8 cellular contexts compared by ENCODE assay signal in genomic region chr6:159691963-159692287, GRCh38. TPM values are rescaled to one million over a fixed set of nuclear protein-coding genes. Genes with fewer than 3 reads are reported as not detected.
A peak's percentile ranks its signal among the peaks of the same experiment; 100 is the strongest.
DNase-seq lines count a peak whose midpoint lies in the region; ATAC-seq, FAIRE-seq and TF ChIP-seq lines count a peak whose summit lies in the region.

No MANE protein-coding gene starts in this region.

- peak; percentile 44 for DNase-seq in activated T-cell treated with anti-CD3 and anti-CD28 coated beads, Interleukin-2, amount 50 U/mL, for 24 hours
- DNase-seq in activated T-cell treated with anti-CD3 and anti-CD28 coated beads, Interleukin-2, amount 50 U/mL, for 1 hour = no peak
- DNase-seq in keratinocyte (ENCODE audit: low read depth, low spot score) (no peak), testis (no peak), NOMO-1 treated with dmso at 0.1 percent for 144 hours (lab: John Stamatoyannopoulos, UW; ENCODE audit: unreplicated experiment) (no peak)

- no peak overlapping the region for H2AFZ ChIP-seq in keratinocyte (ENCODE audit: control insufficient read depth, low read length)

- H3K9me3 Mint-ChIP-seq in activated T-cell treated with anti-CD3 and anti-CD28 coated beads, Interleukin-2, amount 50 U/mL, for 24 hours = no peaks in the 10 kb centered on the region
- no peaks in the 10 kb centered on the region for H3K9me3 Mint-ChIP-seq in activated naive CD8-positive, alpha-beta T cell (ENCODE audit: low read depth)

- H3K27ac ChIP-seq in keratinocyte (ENCODE audit: control insufficient read depth, insufficient read depth, low read length) (peak overlapping the region; percentile 85), testis (peak overlapping the region; percentile 93 to 98)

- dilution Hi-C loops in keratinocyte (cut with MboI; ENCODE audit: extremely low pct_ligation_motif_present, low sequenced_read_pairs) = no loop called here

- peak overlapping the region; percentile 94 for H3K4me2 ChIP-seq in keratinocyte (ENCODE audit: control insufficient read depth, extremely low read depth, insufficient read depth, low read depth, low read length)

- no peak for TF ChIP-seq CTCF in keratinocyte (optimal IDR thresholded peaks at IDR 0.05 in 1 of 3, IDR thresholded peaks at IDR 0.05 in 1 of 3, conservative IDR thresholded peaks at IDR 0.05 in 1 of 3; ENCODE audit: extremely low read depth in 1 of 3, insufficient read depth in 2 of 3, low read length in 3 of 3)
- no peak for TF ChIP-seq CTCF in testis (IDR thresholded peaks at IDR 0.05)

- FAIRE-seq in keratinocyte (lab: Jason Lieb, UNC) = no peak

- TF ChIP-seq POLR2A in testis (IDR thresholded peaks at IDR 0.05) = no peak

- WGBS in testis, 2 donors = 0 to 25% methylated on average over 3 to 7 of the region's 7 CpGs

- H3K36me3 ChIP-seq in keratinocyte (ENCODE audit: control insufficient read depth in 2 of 2, extremely low read depth in 1 of 2, insufficient read depth in 2 of 2, low read length in 2 of 2) (peaks cover 1 to 12% of the 10 kb centered on the region in 2 experiments), testis (ENCODE audit: low read depth, missing control alignments) (no peaks in the 10 kb centered on the region)

- H3K9me3 ChIP-seq in keratinocyte (ENCODE audit: control insufficient read depth, low read depth, low read length) (no peaks in the 10 kb centered on the region), testis (no peaks in the 10 kb centered on the region)

- H3K4me3 ChIP-seq in keratinocyte (ENCODE audit: control insufficient read depth in 2 of 3, extremely low read depth in 1 of 3, insufficient read depth in 2 of 3, low read depth in 1 of 3, low read length in 3 of 3) = peak overlapping the region; percentile 63 to 84 (median 82)
- peak overlapping the region; percentile 93 to 94 for H3K4me3 ChIP-seq in testis

- ATAC-seq in HG02678 (IDR thresholded peaks at IDR 0.05; ENCODE audit: unreplicated experiment) (no peak), GM19452 (IDR thresholded peaks at IDR 0.05; ENCODE audit: unreplicated experiment) (no peak)

- H3K4me1 Mint-ChIP-seq in activated T-cell treated with anti-CD3 and anti-CD28 coated beads, Interleukin-2, amount 50 U/mL, for 24 hours (ENCODE audit: low read depth) = peaks cover 58% of the 10 kb centered on the region
- H3K4me1 Mint-ChIP-seq in activated naive CD8-positive, alpha-beta T cell (ENCODE audit: low read depth) = peaks cover 50% of the 10 kb centered on the region

- no peaks in the 10 kb centered on the region for H3K27me3 ChIP-seq in keratinocyte (ENCODE audit: control insufficient read depth, extremely low read depth, insufficient read depth, low read length)
- H3K27me3 ChIP-seq in testis = no peaks in the 10 kb centered on the region

- H3K4me1 ChIP-seq in keratinocyte (ENCODE audit: control insufficient read depth, extremely low read depth, insufficient read depth, low read length) (peaks cover 27% of the 10 kb centered on the region), testis (peaks cover 9% of the 10 kb centered on the region)

- intact Hi-C loops in testis (cut with DNase I; ENCODE audit: low total_unique reads) = loop anchor here (5.0 kb wide), 1 partner anchor 35 kb away; the partner anchor contains the start of gene WTAP

- no peaks in the 10 kb centered on the region for H4K20me1 ChIP-seq in keratinocyte (ENCODE audit: control insufficient read depth, extremely low read depth, insufficient read depth, low read length)

- H3K36me3 Mint-ChIP-seq in activated T-cell treated with anti-CD3 and anti-CD28 coated beads, Interleukin-2, amount 50 U/mL, for 24 hours (ENCODE audit: low read depth) = peaks cover 50% of the 10 kb centered on the region
- H3K36me3 Mint-ChIP-seq in activated naive CD8-positive, alpha-beta T cell = peaks cover 13% of the 10 kb centered on the region

- peak overlapping the region; percentile 97 for H3K27ac Mint-ChIP-seq in activated T-cell treated with anti-CD3 and anti-CD28 coated beads, Interleukin-2, amount 50 U/mL, for 24 hours
- H3K27ac Mint-ChIP-seq in activated naive CD8-positive, alpha-beta T cell = peak overlapping the region; percentile 92

- no peaks in the 10 kb centered on the region for H3K9me1 ChIP-seq in keratinocyte (ENCODE audit: control insufficient read depth, extremely low read depth, insufficient read depth, low read length)

- H3K79me2 ChIP-seq in keratinocyte (ENCODE audit: control insufficient read depth, insufficient read depth, low read length) = peaks cover 20% of the 10 kb centered on the region

- peak overlapping the region; percentile 77 for H3K9ac ChIP-seq in keratinocyte (ENCODE audit: control insufficient read depth, extremely low read depth, insufficient read depth, low read length)

- no peaks in the 10 kb centered on the region for H3K27me3 Mint-ChIP-seq in activated T-cell treated with anti-CD3 and anti-CD28 coated beads, Interleukin-2, amount 50 U/mL, for 24 hours
- no peaks in the 10 kb centered on the region for H3K27me3 Mint-ChIP-seq in activated naive CD8-positive, alpha-beta T cell

- H3K4me3 Mint-ChIP-seq in activated T-cell treated with anti-CD3 and anti-CD28 coated beads, Interleukin-2, amount 50 U/mL, for 24 hours = peak overlapping the region; percentile 94
- peak overlapping the region; percentile 85 for H3K4me3 Mint-ChIP-seq in activated naive CD8-positive, alpha-beta T cell

RNA-seq across cellular contexts. Expression of gene SOD2, which starts 1.1 kb away (rescaled TPM):
- 28.6 to 48.7 TPM (median 41.9 TPM) in 3 replicates for polyA plus RNA-seq in keratinocyte
- polyA plus RNA-seq in keratinocyte (2011; ENCODE audit: low read depth) = 28.8 TPM
- 40.0 and 41.6 TPM in 2 replicates for polyA plus RNA-seq in keratinocyte (2011; cell fraction: cytosol; rRNA removed)
- 28.3 and 32.3 TPM in 2 replicates for polyA plus RNA-seq in keratinocyte (2011; cell fraction: nucleus; rRNA removed)
- polyA plus RNA-seq in keratinocyte (2012; ENCODE audit: low replicate concordance) = 49.0 and 58.5 TPM in 2 replicates
- 67.0 to 69.1 TPM (median 67.7 TPM) in 3 replicates for polyA minus RNA-seq in keratinocyte
- 61.0 TPM for polyA minus RNA-seq in keratinocyte (2011; cell fraction: cytosol; rRNA and poly(A)+ RNA removed)
- 15.2 and 31.3 TPM in 2 replicates for polyA minus RNA-seq in keratinocyte (2011; cell fraction: nucleus; rRNA and poly(A)+ RNA removed)
- total RNA-seq in testis = 10 to 100 TPM; 56.5 to 98.5 TPM
- 160 TPM for polyA plus RNA-seq in testis (ENCODE audit: insufficient read depth, low read depth, low replicate concordance)

RNA-seq across cellular contexts. Expression of gene WTAP, which starts 35.4 kb away (rescaled TPM):
- polyA plus RNA-seq in keratinocyte (20.6 to 40.2 TPM (median 35.3 TPM) in 3 replicates), testis (ENCODE audit: insufficient read depth, low read depth, low replicate concordance) (76.7 TPM)
- polyA plus RNA-seq in keratinocyte (2011; ENCODE audit: low read depth) = 99.5 TPM
- polyA plus RNA-seq in keratinocyte (2011; cell fraction: cytosol; rRNA removed) = 22.1 and 36.7 TPM in 2 replicates
- polyA plus RNA-seq in keratinocyte (2011; cell fraction: nucleus; rRNA removed) = 24.4 and 27.6 TPM in 2 replicates
- polyA plus RNA-seq in keratinocyte (2012; ENCODE audit: low replicate concordance) = 58.7 and 61.5 TPM in 2 replicates
- polyA minus RNA-seq in keratinocyte = 11.5 to 59.4 TPM (median 28.5 TPM) in 3 replicates
- 11.7 TPM for polyA minus RNA-seq in keratinocyte (2011; cell fraction: cytosol; rRNA and poly(A)+ RNA removed)
- 14.8 and 37.4 TPM in 2 replicates for polyA minus RNA-seq in keratinocyte (2011; cell fraction: nucleus; rRNA and poly(A)+ RNA removed)
- total RNA-seq in testis = 10 to 100 TPM; 88.0 to 91.2 TPM
